31 cellular contexts compared by ENCODE assay signal in genomic region chr13:82432949-82433348, GRCh38.
"Had no signal": no experiment of that assay in that cellular context is flagged by ENCODE, and none has a peak within 500 bp of the region (broad histone marks: within the 10 kb centered on the region; RNA-seq: fewer than 3 reads in every experiment).

No MANE protein-coding gene starts in this region.

- H3K4me3 Mint-ChIP-seq: natural killer cell; nephron; neural progenitor cell; stimulated activated memory B cell treated with anti-CD40 and anti-IgM and Interleukin-4, amounts not matched to agents 10 μg/mL and 1 μg/mL and 100 μg/mL, for 72 hours; stimulated activated naive CD8-positive, alpha-beta T cell treated with anti-CD3 and anti-CD28 coated beads, Interleukin-15, amount 100 ng/mL, for 72 hours; type B pancreatic cell had no signal

- H3K27ac ChIP-seq: neural progenitor cell, ovary, parathyroid adenoma, psoas muscle, skin epidermis, spleen, suprapubic skin, testis, tibial artery, transverse colon, upper lobe of right lung, uterus had no signal

- H3K9ac ChIP-seq: neural progenitor cell, parathyroid adenoma had no signal

- H3K27ac Mint-ChIP-seq: natural killer cell; nephron; neural progenitor cell; progenitor cell of endocrine pancreas; stimulated activated memory B cell treated with anti-CD40 and anti-IgM and Interleukin-4, amounts not matched to agents 10 μg/mL and 1 μg/mL and 100 μg/mL, for 72 hours; stimulated activated naive CD8-positive, alpha-beta T cell treated with anti-CD3 and anti-CD28 coated beads, Interleukin-15, amount 100 ng/mL, for 72 hours; type B pancreatic cell had no signal

- H3K79me2 ChIP-seq: parathyroid adenoma had no signal

- H3K4me2 ChIP-seq: neural progenitor cell, smooth muscle cell had no signal

- H3K36me3 Mint-ChIP-seq: natural killer cell; neural progenitor cell; stimulated activated memory B cell treated with anti-CD40 and anti-IgM and Interleukin-4, amounts not matched to agents 10 μg/mL and 1 μg/mL and 100 μg/mL, for 72 hours; type B pancreatic cell had no signal

- H3K27me3 ChIP-seq: neural progenitor cell, ovary, spleen, suprapubic skin, testis, tibial artery, transverse colon, upper lobe of right lung had no signal

- H3K9me3 Mint-ChIP-seq: type B pancreatic cell had no signal

- DNase-seq: natural killer cell; occipital lobe; ovary; posterior cingulate gyrus; psoas muscle; right cardiac atrium; spleen; stimulated activated CD4-positive, alpha-beta T cell treated with anti-CD3 and anti-CD28 coated beads, Interleukin-12 subunit alpha, Interleukin-12 subunit beta, amount 100 ng/mL, for 4 hours; stimulated activated CD4-positive, alpha-beta T cell treated with anti-CD3 and anti-CD28 coated beads, Interleukin-1b, Interleukin-23, amount 100 ng/mL, for 48 hours; stimulated activated CD4-positive, alpha-beta T cell treated with anti-CD3 and anti-CD28 coated beads, Interleukin-4, amount 100 ng/mL, for 1 hour; stimulated activated CD4-positive, alpha-beta T cell treated with anti-CD3 and anti-CD28 coated beads, Interleukin-4, amount 100 ng/mL, for 4 hours; stimulated activated CD8-positive, alpha-beta memory T cell treated with anti-CD3 and anti-CD28 coated beads, Interleukin-4, amount 100 ng/mL, for 48 hours; stimulated activated naive CD4-positive, alpha-beta T cell; stimulated activated naive CD8-positive, alpha-beta T cell treated with anti-CD3 and anti-CD28 coated beads, Interleukin-15, amount 100 ng/mL, for 72 hours; stimulated activated naive CD8-positive, alpha-beta T cell treated with anti-CD3 and anti-CD28 coated beads, Interleukin-15, Interleukin-2, amounts not matched to agents 100 U/mL and 50 U/mL, for 24 hours; substantia nigra; testis; tibial artery; transverse colon; upper lobe of right lung; uterus had no signal

- H3K27me3 Mint-ChIP-seq: progenitor cell of endocrine pancreas; stimulated activated memory B cell treated with anti-CD40 and anti-IgM and Interleukin-4, amounts not matched to agents 10 μg/mL and 1 μg/mL and 100 μg/mL, for 72 hours; stimulated activated naive CD8-positive, alpha-beta T cell treated with anti-CD3 and anti-CD28 coated beads, Interleukin-15, amount 100 ng/mL, for 72 hours had no signal

- H3K9me3 ChIP-seq: ovary, psoas muscle, suprapubic skin, testis, tibial artery, transverse colon, upper lobe of right lung, uterus had no signal

- H3K4me1 Mint-ChIP-seq: natural killer cell; nephron; neural progenitor cell; stimulated activated memory B cell treated with anti-CD40 and anti-IgM and Interleukin-4, amounts not matched to agents 10 μg/mL and 1 μg/mL and 100 μg/mL, for 72 hours; stimulated activated naive CD8-positive, alpha-beta T cell treated with anti-CD3 and anti-CD28 coated beads, Interleukin-15, amount 100 ng/mL, for 72 hours had no signal

- H3K4me3 ChIP-seq: neural progenitor cell, ovary, psoas muscle, skin epidermis, smooth muscle cell, spleen, suprapubic skin, testis, tibial artery, transverse colon, upper lobe of right lung, uterus had no signal

- ATAC-seq: natural killer cell; psoas muscle; right cardiac atrium; sciatic nerve; stimulated activated memory B cell treated with anti-CD40 and anti-IgM and Interleukin-4, amounts not matched to agents 10 μg/mL and 1 μg/mL and 100 μg/mL, for 72 hours; stimulated activated naive CD8-positive, alpha-beta T cell treated with anti-CD3 and anti-CD28 coated beads, Interleukin-15, amount 100 ng/mL, for 72 hours; stimulated activated naive CD8-positive, alpha-beta T cell treated with anti-CD3 and anti-CD28 coated beads, Interleukin-15, Interleukin-2, amounts not matched to agents 100 U/mL and 50 U/mL, for 24 hours; upper lobe of right lung had no signal

- H3K4me1 ChIP-seq: neural progenitor cell, parathyroid adenoma, psoas muscle, spleen, suprapubic skin, testis, tibial artery, transverse colon, upper lobe of right lung, uterus had no signal

- H3K36me3 ChIP-seq: neural progenitor cell, ovary, spleen, suprapubic skin, tibial artery, transverse colon, upper lobe of right lung, uterus had no signal

- H2AFZ ChIP-seq: neural progenitor cell, parathyroid adenoma had no signal
